In genomic region chr11:6606471-6607189, GRCh38 we compare ENCODE assay signal across 8 cellular contexts. TPM values are rescaled to one million over a fixed set of nuclear protein-coding genes. Genes with fewer than 3 reads are reported as not detected.
DNase-seq lines count a peak whose midpoint lies in the region; ATAC-seq and TF ChIP-seq lines count a peak whose summit lies in the region.

No MANE protein-coding gene starts in this region.

- intact Hi-C loops in OCI-LY7 (cut with micrococcal nuclease; ENCODE audit: unreplicated experiment) (no loop called here), ovary (cut with DNase I) (loop anchor here (5.0 to 10.0 kb wide), 4 partner anchors 78 to 369 kb away; partner anchors contain the start of genes CNGA4 (in 1 of the 4), MRPL17 (in 1 of the 4) and TRIM3 (in 1 of the 4))

- peak; percentile 89 for TF ChIP-seq POLR2A in ovary (IDR thresholded peaks at IDR 0.05)

- H3K27me3 ChIP-seq in cardiac muscle cell (no peaks in the 10 kb centered on the region), ovary (no peaks in the 10 kb centered on the region)

- H3K4me1 ChIP-seq in OCI-LY7 (ENCODE audit: insufficient read depth, low read length, poor library complexity, severe bottlenecking) (peaks cover 57% of the 10 kb centered on the region), cardiac muscle cell (ENCODE audit: low read depth) (peaks cover 31% of the 10 kb centered on the region), ovary (ENCODE audit: insufficient read depth) (peaks cover 19% of the 10 kb centered on the region)

- H3K9me3 ChIP-seq in OCI-LY7 (ENCODE audit: low read length) (no peaks in the 10 kb centered on the region), cardiac muscle cell (ENCODE audit: low read depth) (no peaks in the 10 kb centered on the region), ovary (no peaks in the 10 kb centered on the region)

- no TSS peak for BruUV-seq in OCI-LY7 (replicated peaks; lab: Mats Ljungman, UMichigan)

- 9 to 12% (median 12%) methylated on average over 11 of the region's 11 CpGs for WGBS in adipose tissue, 3 donors
- WGBS in ovary, 3 donors = 2 to 6% (median 5%) methylated on average over 11 of the region's 11 CpGs

- H3K27ac ChIP-seq in OCI-LY7 (ENCODE audit: low read depth, low read length, poor library complexity, severe bottlenecking) (peak overlapping the region; percentile 47), adipose tissue (ENCODE audit: low read depth, low read length) (peak overlapping the region; percentile 13), cardiac muscle cell (peak overlapping the region; percentile 99), ovary (peak overlapping the region; percentile 77 to 86)

- no peak overlapping the region for H2AFZ ChIP-seq in OCI-LY7 (ENCODE audit: low read length)

- H3K4me3 ChIP-seq in OCI-LY7 (ENCODE audit: low read depth, low read length, poor library complexity, severe bottlenecking) (peak overlapping the region; percentile 39), cardiac muscle cell (no peak overlapping the region), ovary (peak overlapping the region; percentile 28)

- DNase-seq in CMK (ENCODE audit: low read depth) (peak; percentile 89), OCI-LY7 (ENCODE audit: low spot score) (peak; percentile 52), cardiac muscle cell (ENCODE audit: low read depth in 1 of 2, low spot score in 1 of 2) (peak; percentile 96), ovary (peak; percentile 92 to 95 (median 92))

- CTCF ChIA-PET in OCI-LY7 (lab: Charles Lee; ENCODE audit: unreplicated experiment) = no interaction called here

- peaks cover 57% of the 10 kb centered on the region for H3K36me3 ChIP-seq in OCI-LY7 (ENCODE audit: insufficient read depth, low read length)
- peaks cover 34% of the 10 kb centered on the region for H3K36me3 ChIP-seq in cardiac muscle cell
- no peaks in the 10 kb centered on the region for H3K36me3 ChIP-seq in ovary

- H3K9me2 ChIP-seq in OCI-LY7 (ENCODE audit: insufficient read depth, low read length) = no peaks in the 10 kb centered on the region

- peaks cover 25% of the 10 kb centered on the region for H4K20me1 ChIP-seq in OCI-LY7 (ENCODE audit: insufficient read depth, low read length)

- H3K79me2 ChIP-seq in OCI-LY7 (ENCODE audit: insufficient read depth, low read depth, low read length) = peaks cover 61% of the 10 kb centered on the region

- POLR2A ChIA-PET in OCI-LY7 (lab: Charles Lee) = interaction anchor here (0.6 to 2.2 kb wide), 6 partner anchors 11 to 898 kb away, joined by 3 to 6 read pairs (median 4); partner anchors contain the start of gene MRPL17

- peak; percentile 56 for ATAC-seq in GM19043 (IDR thresholded peaks at IDR 0.05; ENCODE audit: low read depth, unreplicated experiment)
- ATAC-seq in HG03342 (IDR thresholded peaks at IDR 0.05; ENCODE audit: unreplicated experiment) = peak; percentile 29
- ATAC-seq in HG03280 (IDR thresholded peaks at IDR 0.05; ENCODE audit: unreplicated experiment) = no peak

- TF ChIP-seq EP300 in ovary (IDR thresholded peaks at IDR 0.05) = no peak

- TF ChIP-seq CTCF in OCI-LY7 (conservative IDR thresholded peaks at IDR 0.05; ENCODE audit: low read length) (no peak), cardiac muscle cell (IDR thresholded peaks at IDR 0.05; ENCODE audit: low read depth, low read length) (no peak), ovary (IDR thresholded peaks at IDR 0.05) (no peak)

- peak overlapping the region; percentile 86 for H3K4me2 ChIP-seq in OCI-LY7 (ENCODE audit: low read length)

RNA-seq across cellular contexts. Expression of gene ILK, which starts 3.1 kb away (rescaled TPM):
- total RNA-seq in OCI-LY7 (2014; rRNA removed; shearing (Covaris generic)) = 52.0 and 64.8 TPM in 2 replicates
- total RNA-seq in OCI-LY7 (2022) (80.3 and 88.2 TPM in 2 replicates), cardiac muscle cell (221 and 259 TPM in 2 replicates), ovary (100 to 1,000 TPM in 5 of 7 donors, 10 to 100 TPM in 2; 79.8 to 222 (median 140) TPM)
- polyA plus RNA-seq in adipose tissue (100 to 1,000 TPM; 105 to 149 (median 120) TPM), cardiac muscle cell (270 and 316 TPM in 2 replicates), ovary (100 to 1,000 TPM; 126 to 337 TPM)

RNA-seq across cellular contexts. Expression of gene RRP8, which starts 3.2 kb away (rescaled TPM):
- total RNA-seq in OCI-LY7 (2014; rRNA removed; shearing (Covaris generic)) = 26.4 and 29.4 TPM in 2 replicates
- total RNA-seq in OCI-LY7 (2022) = 25.0 and 33.6 TPM in 2 replicates
- 10 to 100 TPM in 2 of 3 donors, 1 to 10 TPM in 1; 8.6 to 16.0 (median 16.0) TPM for polyA plus RNA-seq in adipose tissue
- 20.7 and 27.3 TPM in 2 replicates for total RNA-seq in cardiac muscle cell
- 32.6 and 46.0 TPM in 2 replicates for polyA plus RNA-seq in cardiac muscle cell
- total RNA-seq in ovary = 10 to 100 TPM in 5 of 7 donors, 1 to 10 TPM in 2; 8.2 to 25.5 (median 17.1) TPM
- 10 to 100 TPM; 13.4 to 32.7 TPM for polyA plus RNA-seq in ovary

RNA-seq across cellular contexts. Expression of gene TAF10, which starts 5.4 kb away (rescaled TPM):
- total RNA-seq in OCI-LY7 (2014; rRNA removed; shearing (Covaris generic)) = 97.0 and 117 TPM in 2 replicates
- total RNA-seq in OCI-LY7 (2022) = 139 and 146 TPM in 2 replicates
- 100 to 1,000 TPM in 2 of 3 donors, 10 to 100 TPM in 1; 75.3 to 111 (median 106) TPM for polyA plus RNA-seq in adipose tissue
- total RNA-seq in cardiac muscle cell = 72.6 and 113 TPM in 2 replicates
- polyA plus RNA-seq in cardiac muscle cell = 277 and 316 TPM in 2 replicates
- total RNA-seq in ovary = 100 to 1,000 TPM in 2 of 7 donors, 10 to 100 TPM in 5; 45.1 to 109 (median 76.8) TPM
- polyA plus RNA-seq in ovary = 100 to 1,000 TPM in 1 of 2 donors, 10 to 100 TPM in 1; 40.0 to 183 TPM

RNA-seq across cellular contexts. Expression of gene TPP1, which starts 12.6 kb away (rescaled TPM):
- total RNA-seq in OCI-LY7 (2014; rRNA removed; shearing (Covaris generic)) = 11.9 and 16.6 TPM in 2 replicates
- total RNA-seq in OCI-LY7 (2022) = 41.1 and 45.4 TPM in 2 replicates
- 10 to 100 TPM; 18.7 to 49.0 (median 39.9) TPM for polyA plus RNA-seq in adipose tissue
- total RNA-seq in cardiac muscle cell = 13.2 and 27.8 TPM in 2 replicates
- 28.0 and 36.8 TPM in 2 replicates for polyA plus RNA-seq in cardiac muscle cell
- 10 to 100 TPM; 21.0 to 71.8 (median 58.2) TPM for total RNA-seq in ovary
- polyA plus RNA-seq in ovary = 100 to 1,000 TPM in 1 of 2 donors, 10 to 100 TPM in 1; 40.5 to 360 TPM

RNA-seq across cellular contexts. Expression of gene DCHS1, which starts 49.0 kb away (rescaled TPM):
- total RNA-seq in OCI-LY7 (2014; rRNA removed; shearing (Covaris generic)) = 0.67 and 1.1 TPM in 2 replicates
- total RNA-seq in OCI-LY7 (2022) (0.53 and 0.67 TPM in 2 replicates), cardiac muscle cell (45.8 and 60.2 TPM in 2 replicates), ovary (10 to 100 TPM; 14.8 to 36.8 (median 23.0) TPM)
- polyA plus RNA-seq in adipose tissue (1 to 10 TPM; 3.0 to 9.3 (median 8.2) TPM), cardiac muscle cell (16.0 and 19.8 TPM in 2 replicates), ovary (10 to 100 TPM in 1 of 2 donors, 1 to 10 TPM in 1; 5.2 to 20.2 TPM)

Comparison
In these comparisons a context has a peak if more than half of its experiments do, and no peak if none do; other contexts are left out.
1. H3K27ac ChIP-seq: peak in every context shown above with its lines; median percentile 99 in cardiac muscle cell; 82 in ovary; 47 in OCI-LY7; 13 in adipose tissue.